Comparison of ENCODE assay signal across 10 cellular contexts in genomic region chr15:75649848-75650247, GRCh38. TPM values are rescaled to one million over a fixed set of nuclear protein-coding genes. Genes with fewer than 3 reads are reported as not detected.
A peak's percentile ranks its signal among the peaks of the same experiment; 100 is the strongest.
DNase-seq lines count a peak whose midpoint lies in the region; ATAC-seq and TF ChIP-seq lines count a peak whose summit lies in the region.
"Had no signal": no experiment of that assay in that cellular context is flagged by ENCODE, and none has a peak within 500 bp of the region (broad histone marks: within the 10 kb centered on the region; RNA-seq: fewer than 3 reads in every experiment).

No MANE protein-coding gene starts in this region.

- H3K4me3 Mint-ChIP-seq in osteocyte (ENCODE audit: unreplicated experiment): peak overlapping the region; percentile 90

- H3K4me1 ChIP-seq in BLaER1: peaks cover 75% of the 10 kb centered on the region
- H3K4me1 ChIP-seq in esophagus muscularis mucosa: peaks cover 70 to 83% (median 77%) of the 10 kb centered on the region in 4 donors

- POLR2A ChIA-PET in RWPE1 (lab: Yijun Ruan, JAX; ENCODE audit: low non-redundant PET): interaction anchor here (1.0 kb wide), 1 partner anchor 17 kb away, joined by 3 read pairs; no protein-coding TSS in a partner anchor

- H3K4me3 ChIP-seq in BLaER1: no peak overlapping the region
- peak overlapping the region; percentile 71 to 89 (median 84) for H3K4me3 ChIP-seq in esophagus muscularis mucosa

- H3K27ac ChIP-seq in BLaER1 (no peak overlapping the region), RWPE1 (peak overlapping the region; percentile 98), esophagus muscularis mucosa (replicated peaks in 1 of 4) (peak overlapping the region; percentile 2 to 97 (median 58))

- CTCF ChIA-PET in RWPE1 (lab: Yijun Ruan, JAX): interaction anchor here (0.6 to 0.9 kb wide), 2 partner anchors 11 to 142 kb away, joined by 3 to 4 read pairs; no protein-coding TSS in a partner anchor

- DNase-seq in RWPE1 (ENCODE audit: low spot score) (no peak), esophagus muscularis mucosa (ENCODE audit: extremely low spot score) (no peak), osteocyte (ENCODE audit: extremely low spot score, unreplicated experiment) (no peak), T-helper 9 cell (no peak), MV-4-11 (lab: John Stamatoyannopoulos, UW) (no peak), Kasumi-1 (lab: John Stamatoyannopoulos, UW) (no peak)
- DNase-seq: activated CD8-positive, alpha-beta memory T cell treated with anti-CD3 and anti-CD28 coated beads, Interleukin-2, amount 50 U/mL, for 4 hours; NCI-H226 had no signal

- H3K9me3 Mint-ChIP-seq in osteocyte (ENCODE audit: unreplicated experiment): no peaks in the 10 kb centered on the region

- intact Hi-C loops in esophagus muscularis mucosa (cut with DNase I): loop anchor here (10.0 kb wide), 1 partner anchor 285 kb away; the partner anchor contains the start of gene MAN2C1

- H4K20me1 ChIP-seq in BLaER1: peaks cover 50% of the 10 kb centered on the region

- H3K9ac ChIP-seq in BLaER1: no peak overlapping the region

- H3K36me3 ChIP-seq in BLaER1 (peaks cover 21% of the 10 kb centered on the region; the same call in 1 of the 2 replicates), esophagus muscularis mucosa (peaks cover 0 to 30% (median 7%) of the 10 kb centered on the region in 4 donors)

- no peak for TF ChIP-seq EP300 in esophagus muscularis mucosa (IDR thresholded peaks at IDR 0.05)

- H3K36me3 Mint-ChIP-seq in osteocyte (ENCODE audit: unreplicated experiment): peaks cover 15% of the 10 kb centered on the region

- 91% methylated on average over 14 of the region's 18 CpGs for WGBS in esophagus muscularis mucosa

- TF ChIP-seq CTCF in RWPE1 (conservative IDR thresholded peaks at IDR 0.05; ENCODE audit: low read depth) (no peak), esophagus muscularis mucosa (IDR thresholded peaks at IDR 0.05) (no peak), osteocyte (IDR thresholded peaks at IDR 0.05) (no peak)

- TF ChIP-seq POLR2A in esophagus muscularis mucosa (IDR thresholded peaks at IDR 0.05; ENCODE audit: low read depth): no peak

- H3K27me3 ChIP-seq in BLaER1: no peaks in the 10 kb centered on the region
- no peaks in the 10 kb centered on the region for H3K27me3 ChIP-seq in esophagus muscularis mucosa

- H3K4me1 Mint-ChIP-seq in osteocyte (ENCODE audit: unreplicated experiment): peaks cover 71% of the 10 kb centered on the region

- peak overlapping the region; percentile 45 for H3K27ac Mint-ChIP-seq in osteocyte (ENCODE audit: unreplicated experiment)

- peak overlapping the region; percentile 89 for H3K4me2 ChIP-seq in BLaER1

- H3K9me3 ChIP-seq in BLaER1: no peaks in the 10 kb centered on the region
- no peaks in the 10 kb centered on the region for H3K9me3 ChIP-seq in esophagus muscularis mucosa

- no peak for ATAC-seq in HG03025 (IDR thresholded peaks at IDR 0.05; ENCODE audit: low FRiP score, unreplicated experiment)

- no peaks in the 10 kb centered on the region for H3K27me3 Mint-ChIP-seq in osteocyte (ENCODE audit: unreplicated experiment)

RNA-seq across cellular contexts. Expression of gene SNX33, which starts 2.1 kb away (rescaled TPM):
- total RNA-seq in esophagus muscularis mucosa (10 to 100 TPM; 27.8 to 47.6 (median 40.1) TPM), osteocyte (36.3 and 36.7 TPM in 2 replicates)

RNA-seq across cellular contexts. Expression of gene IMP3, which starts 9.8 kb away (rescaled TPM):
- total RNA-seq in esophagus muscularis mucosa: 10 to 100 TPM; 49.0 to 83.5 (median 62.1) TPM
- total RNA-seq in osteocyte: 31.9 and 36.5 TPM in 2 replicates

RNA-seq across cellular contexts. Expression of gene SNUPN, which starts 24.3 kb away (rescaled TPM):
- total RNA-seq in esophagus muscularis mucosa (10 to 100 TPM; 16.6 to 23.4 (median 18.8) TPM), osteocyte (27.0 and 27.9 TPM in 2 replicates)
